ENCODE assay signal across 20 cellular contexts in the genomic region with DNA sequence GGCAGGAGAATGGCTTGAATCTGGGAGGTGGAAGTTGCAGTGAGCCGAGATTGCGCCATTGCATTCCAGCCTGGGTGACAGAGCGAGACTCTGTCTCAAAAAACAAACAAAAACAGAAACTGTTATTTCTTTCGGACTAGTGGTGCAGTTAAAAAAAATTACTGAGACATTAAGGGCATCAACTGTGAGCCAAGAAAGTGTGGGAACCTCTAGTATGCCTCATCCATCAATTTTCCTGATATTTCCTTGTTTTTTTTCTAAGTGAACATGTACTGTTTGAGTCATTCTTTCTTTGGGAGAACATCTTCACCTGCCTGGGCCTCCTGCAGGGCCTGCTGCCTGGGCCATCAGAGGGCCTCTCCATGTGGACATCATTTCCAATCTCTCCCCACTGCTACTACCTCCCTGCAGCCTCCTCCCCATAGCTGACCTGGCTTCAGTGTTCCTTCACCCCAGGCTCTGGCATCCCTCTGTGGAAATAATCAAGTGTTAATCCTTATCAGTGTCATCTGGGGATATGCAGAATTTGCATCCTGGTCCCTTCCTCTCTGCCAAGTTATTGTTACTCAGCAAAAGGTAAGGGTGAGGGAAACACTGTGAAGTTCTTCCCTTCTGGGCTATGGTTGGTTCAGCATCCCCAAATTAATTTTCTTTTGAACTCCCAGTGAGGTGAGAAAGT. TPM values are rescaled to one million over a fixed set of nuclear protein-coding genes. Genes with fewer than 3 reads are reported as not detected.
A peak's percentile ranks its signal among the peaks of the same experiment; 100 is the strongest.
DNase-seq lines count a peak whose midpoint lies in the region; ATAC-seq and TF ChIP-seq lines count a peak whose summit lies in the region.
"Had no signal": no experiment of that assay in that cellular context is flagged by ENCODE, and none has a peak within 500 bp of the region (broad histone marks: within the 10 kb centered on the region; RNA-seq: fewer than 3 reads in every experiment).

No MANE protein-coding gene starts in this region.

- H3K27ac ChIP-seq in GM23338 (ENCODE audit: low read depth) (no peak overlapping the region), trophoblast cell (ENCODE audit: low read depth, low read length) (no peak overlapping the region), left lung (no peak overlapping the region)
- H3K27ac ChIP-seq: gastrocnemius medialis had no signal

- H4K12ac ChIP-seq in trophoblast cell (ENCODE audit: low read depth, low read length) = no peak overlapping the region

- no peaks in the 10 kb centered on the region for H4K20me1 ChIP-seq in GM23338 (replicated peaks; ENCODE audit: insufficient read depth)

- 0 out of 2 replicates have a peak, but pooled peaks cover 19% of the 10 kb centered on the region for H3K9me2 ChIP-seq in GM23338 (ENCODE audit: insufficient read depth)

- POLR2A ChIA-PET in WTC11 (lab: Charles Lee) = interaction anchor here (0.6 kb wide), 1 partner anchor 203 kb away, joined by 10 read pairs; no protein-coding TSS in a partner anchor
- POLR2A ChIA-PET in GM10248 (lab: Yijun Ruan, JAX) = no interaction called here

- peak overlapping the region; percentile 15 for H2BK5ac ChIP-seq in trophoblast cell (ENCODE audit: low read depth, low read length, poor library complexity)

- H3K23ac ChIP-seq in trophoblast cell (ENCODE audit: low read length) = no peak overlapping the region

- CTCF ChIA-PET in WTC11 (lab: Charles Lee) (no interaction called here), GM10248 (lab: Yijun Ruan, JAX) (interaction anchor here (1.8 kb wide), 1 partner anchor 15 kb away, joined by 6 read pairs; no protein-coding TSS in a partner anchor)

- no peak overlapping the region for H3K14ac ChIP-seq in trophoblast cell (ENCODE audit: low read length)

- H3K4me1 ChIP-seq in GM23338 (ENCODE audit: insufficient read depth) = no peaks in the 10 kb centered on the region
- peaks cover 3 to 7% of the 10 kb centered on the region in 2 experiments for H3K4me1 ChIP-seq in trophoblast cell (ENCODE audit: control insufficient read depth in 1 of 2, insufficient read depth in 2 of 2, low read length in 2 of 2)
- peaks cover 3 to 12% of the 10 kb centered on the region in 2 donors for H3K4me1 ChIP-seq in left lung

- WGBS in trophoblast cell (ENCODE audit: extremely low coverage, insufficient coverage, insufficient read length) = no CpG with 5 or more reads among the region's 4 CpGs

- no peaks in the 10 kb centered on the region for H3K27me3 Mint-ChIP-seq in GM23338 (ENCODE audit: insufficient read depth, low read depth, poor library complexity)
- peaks cover 4% of the 10 kb centered on the region; the same call in 1 of the 2 replicates for H3K27me3 Mint-ChIP-seq in WTC11 (ENCODE audit: low read depth)
- H3K27me3 Mint-ChIP-seq: activated CD4-positive, alpha-beta T cell treated with anti-CD3 and anti-CD28 coated beads for 36 hours; activated T-cell treated with anti-CD3 and anti-CD28 coated beads, Interleukin-2, amount 50 U/mL, for 24 hours; naive thymus-derived CD4-positive, alpha-beta T cell; type B pancreatic cell had no signal

- no peak overlapping the region for H3K27ac Mint-ChIP-seq in GM23338
- no peak overlapping the region for H3K27ac Mint-ChIP-seq in WTC11
- H3K27ac Mint-ChIP-seq: activated CD4-positive, alpha-beta T cell treated with anti-CD3 and anti-CD28 coated beads for 36 hours; activated T-cell treated with anti-CD3 and anti-CD28 coated beads, Interleukin-2, amount 50 U/mL, for 24 hours; naive thymus-derived CD4-positive, alpha-beta T cell; type B pancreatic cell had no signal

- intact Hi-C loops in left lung (cut with DNase I) = no loop called here

- DNase-seq in GM23338 (ENCODE audit: low spot score) = no peak
- no peak for DNase-seq in WTC11 (ENCODE audit: low spot score)
- DNase-seq in fibroblast of mammary gland (ENCODE audit: low read depth) = peak; percentile 80
- no peak for DNase-seq in trophoblast cell
- DNase-seq in GM10248 (ENCODE audit: extremely low spot score) = no peak
- DNase-seq in left lung = no peak
- no peak for DNase-seq in 8988T
- DNase-seq in NCI-H2171 treated with DMSO at 0.1 percent for 48 hours (lab: John Stamatoyannopoulos, UW) = no peak
- DNase-seq: activated CD4-positive, alpha-beta T cell treated with anti-CD3 and anti-CD28 coated beads for 36 hours; activated T-cell treated with anti-CD3 and anti-CD28 coated beads, Interleukin-2, amount 50 U/mL, for 24 hours; dermis blood vessel endothelial cell; gastrocnemius medialis; islet precursor cell; naive thymus-derived CD4-positive, alpha-beta T cell; NCI-H1694; NCI-H524; retina; stimulated activated CD4-positive, alpha-beta T cell treated with anti-CD3 and anti-CD28 coated beads, Interleukin-4, amount 100 ng/mL, for 24 hours; T-helper 2 cell had no signal

- no peaks in the 10 kb centered on the region for H3F3A ChIP-seq in GM23338 (replicated peaks; ENCODE audit: low read depth)

- H3K4ac ChIP-seq in trophoblast cell (ENCODE audit: low read depth, low read length) = no peak overlapping the region

- peak overlapping the region; percentile 52; the same call in 1 of the 2 replicates for H2AFZ ChIP-seq in GM23338
- no peak overlapping the region for H2AFZ ChIP-seq in trophoblast cell (ENCODE audit: insufficient read depth, low read length, poor library complexity)

- no peak overlapping the region for H2BK120ac ChIP-seq in trophoblast cell (ENCODE audit: insufficient read depth, low read length, poor library complexity)

- H2AK5ac ChIP-seq in trophoblast cell (ENCODE audit: low read length) = no peak overlapping the region

- peaks cover 6% of the 10 kb centered on the region; the same call in 2 of the 3 replicates for H3K4me1 Mint-ChIP-seq in GM23338
- H3K4me1 Mint-ChIP-seq in WTC11 = peaks cover 6% of the 10 kb centered on the region
- H3K4me1 Mint-ChIP-seq: activated CD4-positive, alpha-beta T cell treated with anti-CD3 and anti-CD28 coated beads for 36 hours had no signal

- H3K79me2 ChIP-seq in GM23338 (replicated peaks; ENCODE audit: insufficient read depth) = no peaks in the 10 kb centered on the region
- no peaks in the 10 kb centered on the region for H3K79me2 ChIP-seq in trophoblast cell (ENCODE audit: control insufficient read depth, insufficient read depth, low read length, poor library complexity)

- H3K36me3 ChIP-seq in GM23338 (ENCODE audit: insufficient read depth) (no peaks in the 10 kb centered on the region), trophoblast cell (ENCODE audit: control insufficient read depth in 1 of 2, insufficient read depth in 2 of 2, low read length in 2 of 2) (no peaks in the 10 kb centered on the region), left lung (no peaks in the 10 kb centered on the region)
- H3K36me3 ChIP-seq: gastrocnemius medialis had no signal

- no peak overlapping the region for H3K4me3 Mint-ChIP-seq in GM23338
- H3K4me3 Mint-ChIP-seq in WTC11 = no peak overlapping the region
- H3K4me3 Mint-ChIP-seq: activated CD4-positive, alpha-beta T cell treated with anti-CD3 and anti-CD28 coated beads for 36 hours; activated T-cell treated with anti-CD3 and anti-CD28 coated beads, Interleukin-2, amount 50 U/mL, for 24 hours; naive thymus-derived CD4-positive, alpha-beta T cell; type B pancreatic cell had no signal

- peaks cover 9% of the 10 kb centered on the region; the same call in 2 of the 3 replicates for H3K9me3 Mint-ChIP-seq in GM23338
- H3K9me3 Mint-ChIP-seq in WTC11 = peaks cover 16% of the 10 kb centered on the region
- H3K9me3 Mint-ChIP-seq: activated T-cell treated with anti-CD3 and anti-CD28 coated beads, Interleukin-2, amount 50 U/mL, for 24 hours had no signal

- H3K9ac ChIP-seq in trophoblast cell (ENCODE audit: low read length) = no peak overlapping the region

- no peaks in the 10 kb centered on the region for H3K9me3 ChIP-seq in trophoblast cell (ENCODE audit: insufficient read depth, low read depth, low read length)
- H3K9me3 ChIP-seq in left lung = no peaks in the 10 kb centered on the region
- H3K9me3 ChIP-seq: gastrocnemius medialis had no signal

- H3K4me2 ChIP-seq in GM23338 (no peak overlapping the region), trophoblast cell (ENCODE audit: low read length) (no peak overlapping the region)

- H3K27me3 ChIP-seq in GM23338 (ENCODE audit: insufficient read depth) (no peaks in the 10 kb centered on the region), trophoblast cell (ENCODE audit: insufficient read depth, low read length) (no peaks in the 10 kb centered on the region), left lung (no peaks in the 10 kb centered on the region)
- H3K27me3 ChIP-seq: gastrocnemius medialis had no signal

- no peak overlapping the region for H3K4me3 ChIP-seq in GM23338
- no peak overlapping the region for H3K4me3 ChIP-seq in fibroblast of mammary gland (ENCODE audit: control insufficient read depth, low read depth, low read length)
- no peak overlapping the region for H3K4me3 ChIP-seq in trophoblast cell (ENCODE audit: low read depth, low read length)
- H3K4me3 ChIP-seq in left lung = no peak overlapping the region
- H3K4me3 ChIP-seq: gastrocnemius medialis had no signal

- H2BK12ac ChIP-seq in trophoblast cell (ENCODE audit: low read length) = no peak overlapping the region

- H4K8ac ChIP-seq in trophoblast cell (ENCODE audit: low read depth, low read length) = no peak overlapping the region

- H3K79me1 ChIP-seq in trophoblast cell (ENCODE audit: low read length) = no peaks in the 10 kb centered on the region

- ATAC-seq in GM23338 (no peak), WTC11 (no peak), left lung (no peak)
- ATAC-seq: activated CD4-positive, alpha-beta T cell treated with anti-CD3 and anti-CD28 coated beads for 36 hours; gastrocnemius medialis; naive thymus-derived CD4-positive, alpha-beta T cell had no signal

- H3K36me3 Mint-ChIP-seq in GM23338 (ENCODE audit: low read depth) (no peaks in the 10 kb centered on the region; the same call in 2 of the 3 replicates), WTC11 (no peaks in the 10 kb centered on the region; the same call in none of the 2 replicates)
- H3K36me3 Mint-ChIP-seq: naive thymus-derived CD4-positive, alpha-beta T cell; type B pancreatic cell had no signal

- H4K91ac ChIP-seq in trophoblast cell (ENCODE audit: low read depth, low read length) = no peak overlapping the region

- no peak for TF ChIP-seq CTCF in GM23338 (conservative IDR thresholded peaks at IDR 0.05; ENCODE audit: low read depth in 2 of 2)
- TF ChIP-seq CTCF in WTC11 (IDR thresholded peaks at IDR 0.05) = no peak
- TF ChIP-seq CTCF in fibroblast of mammary gland (conservative IDR thresholded peaks at IDR 0.05; ENCODE audit: control insufficient read depth, insufficient read depth, low read depth, low read length) = no peak
- no peak for TF ChIP-seq CTCF in GM10248 (IDR thresholded peaks at IDR 0.05; ENCODE audit: control extremely low read depth, extremely low read depth, low read depth, missing control alignments)
- no peak for TF ChIP-seq CTCF in left lung (IDR thresholded peaks at IDR 0.05)

- H3K18ac ChIP-seq in trophoblast cell (ENCODE audit: low read length) = no peak overlapping the region

RNA-seq across cellular contexts. Expression of gene CCL28, which starts 16.0 kb away (rescaled TPM):
- 3.4 and 5.7 TPM in 2 replicates for total RNA-seq in GM23338 (2014; rRNA removed; shearing (Covaris generic))
- 6.3 and 7.1 TPM in 2 replicates for polyA plus RNA-seq in GM23338 (2016; fragmentation: Nextera tagmentation; extraction: Ambion mirVana)
- 1.4 to 2.2 TPM (median 1.9 TPM) in 3 replicates for total RNA-seq in WTC11 (2021)
- polyA plus RNA-seq in trophoblast cell (2013) = 0.19 and 0.42 TPM in 2 replicates
- total RNA-seq in left lung = 1 to 10 TPM; 5.3 to 6.4 TPM

RNA-seq across cellular contexts. Expression of gene TMEM267, which starts 55.5 kb away (rescaled TPM):
- total RNA-seq in GM23338 (2014; rRNA removed; shearing (Covaris generic)) = 6.5 and 8.6 TPM in 2 replicates
- 8.3 and 11.2 TPM in 2 replicates for polyA plus RNA-seq in GM23338 (2016; fragmentation: Nextera tagmentation; extraction: Ambion mirVana)
- total RNA-seq in WTC11 (2021) (6.0 to 6.6 TPM (median 6.4 TPM) in 3 replicates), left lung (10 to 100 TPM; 13.2 to 13.8 TPM)
- polyA plus RNA-seq in trophoblast cell (2013) = 3.7 and 4.1 TPM in 2 replicates
